In the genomic region with DNA sequence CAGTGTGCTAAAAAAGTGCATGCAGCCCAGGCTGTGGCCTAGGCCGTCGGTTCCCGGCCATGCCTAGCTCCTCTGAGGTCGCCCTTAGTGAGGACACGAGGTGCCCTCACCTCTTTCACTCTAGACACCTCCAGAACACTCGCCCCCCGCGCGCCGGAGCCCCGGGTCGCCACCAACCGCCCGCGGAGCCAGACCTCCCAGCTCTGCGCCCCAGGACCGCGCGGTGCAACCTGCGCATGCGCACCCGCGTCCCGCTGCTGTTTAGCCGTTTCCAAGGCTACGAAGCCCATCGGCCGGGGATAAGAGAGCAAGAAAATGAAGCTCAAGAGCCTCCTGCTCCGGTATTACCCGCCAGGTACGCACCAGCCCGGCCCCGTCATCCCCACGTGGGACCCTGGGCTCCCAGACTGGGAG, we compare ENCODE assay signal across 8 cellular contexts. TPM values are rescaled to one million over a fixed set of nuclear protein-coding genes. Genes with fewer than 3 reads are reported as not detected.
DNase-seq lines count a peak whose midpoint lies in the region; ATAC-seq, FAIRE-seq and TF ChIP-seq lines count a peak whose summit lies in the region.

A gene with protein sequence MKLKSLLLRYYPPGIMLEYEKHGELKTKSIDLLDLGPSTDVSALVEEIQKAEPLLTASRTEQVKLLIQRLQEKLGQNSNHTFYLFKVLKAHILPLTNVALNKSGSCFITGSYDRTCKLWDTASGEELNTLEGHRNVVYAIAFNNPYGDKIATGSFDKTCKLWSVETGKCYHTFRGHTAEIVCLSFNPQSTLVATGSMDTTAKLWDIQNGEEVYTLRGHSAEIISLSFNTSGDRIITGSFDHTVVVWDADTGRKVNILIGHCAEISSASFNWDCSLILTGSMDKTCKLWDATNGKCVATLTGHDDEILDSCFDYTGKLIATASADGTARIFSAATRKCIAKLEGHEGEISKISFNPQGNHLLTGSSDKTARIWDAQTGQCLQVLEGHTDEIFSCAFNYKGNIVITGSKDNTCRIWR (plus strand): TSS at position 257 of the 414 bp plus-strand sequence. CDS start 59 bp downstream, at position 316.

- H3K27ac ChIP-seq in endothelial cell of umbilical vein (ENCODE audit: insufficient read depth, low read depth, low read length) (peak within 1 kb of the TSS; percentile 99), smooth muscle cell (ENCODE audit: low read depth) (no peak within 1 kb of the TSS)

- WGBS in smooth muscle cell (ENCODE audit: low lambda C conversion rate), result 88% methylated on average over 24 of the region's 34 CpGs

- no peaks in the 10 kb centered on the region for H3K9me1 ChIP-seq in endothelial cell of umbilical vein (replicated peaks; ENCODE audit: control insufficient read depth, extremely low read depth, insufficient read depth, low read length)

- dilution Hi-C loops in endothelial cell of umbilical vein (cut with MboI; ENCODE audit: extremely low pct_ligation_motif_present, low sequenced_read_pairs), result no loop called here

- POLR2A ChIA-PET in GM10248 (lab: Yijun Ruan, JAX) (no interaction called here), endothelial cell of umbilical vein (lab: Charles Lee) (interaction anchor here (1.1 kb wide), 1 partner anchor 11 kb away, joined by 4 read pairs; no protein-coding TSS in a partner anchor)
- POLR2A ChIA-PET in activated CD4-positive, alpha-beta memory T cell treated with anti-CD3 and anti-CD28 coated beads, Interleukin-2, amount 10 ng/mL, durations not matched to agents 7 days and 5 days (lab: Charles Lee), result no interaction called here

- no peak for TF ChIP-seq POLR2A in endothelial cell of umbilical vein (IDR thresholded peaks at IDR 0.05; ENCODE audit: low read depth, low read length)

- H3K27me3 Mint-ChIP-seq in activated CD4-positive, alpha-beta memory T cell treated with anti-CD3 and anti-CD28 coated beads, Interleukin-2, amount 10 ng/mL, durations not matched to agents 7 days and 5 days, result peaks cover 19% of the 10 kb centered on the region
- H3K27me3 Mint-ChIP-seq in stimulated activated naive B cell treated with anti-CD40 and anti-IgM and Interleukin-4, amounts not matched to agents 10 μg/mL and 1 μg/mL and 100 μg/mL, for 72 hours, result peaks cover 37 to 45% of the 10 kb centered on the region in 2 donors

- CTCF ChIA-PET in GM10248 (lab: Yijun Ruan, JAX) (interaction anchor here (1.0 to 5.0 kb wide), 4 partner anchors 10 to 213 kb away, joined by 4 to 50 read pairs (median 6); no protein-coding TSS in a partner anchor), endothelial cell of umbilical vein (lab: Charles Lee) (interaction anchor here (1.2 to 5.2 kb wide), 5 partner anchors 9 to 213 kb away, joined by 4 to 67 read pairs (median 6); no protein-coding TSS in a partner anchor)
- CTCF ChIA-PET in activated CD4-positive, alpha-beta memory T cell treated with anti-CD3 and anti-CD28 coated beads, Interleukin-2, amount 10 ng/mL, durations not matched to agents 7 days and 5 days (lab: Charles Lee), result interaction anchor here (0.8 to 1.5 kb wide), 3 partner anchors 9 to 131 kb away, joined by 3 to 6 read pairs (median 5); no protein-coding TSS in a partner anchor

- H2AFZ ChIP-seq in endothelial cell of umbilical vein (ENCODE audit: low read depth, low read length) (peak within 1 kb of the TSS; percentile 98), smooth muscle cell (ENCODE audit: low read depth) (no peak within 1 kb of the TSS)

- peak within 1 kb of the TSS; percentile 87 for H3K9ac ChIP-seq in endothelial cell of umbilical vein (replicated peaks; ENCODE audit: extremely low read depth, insufficient read depth, low read length)
- H3K9ac ChIP-seq in smooth muscle cell (ENCODE audit: low read depth), result no peak within 1 kb of the TSS

- H3K36me3 ChIP-seq in endothelial cell of umbilical vein (ENCODE audit: control insufficient read depth in 2 of 2, extremely low read depth in 1 of 2, insufficient read depth in 2 of 2, low read length in 2 of 2) (no peaks in the 10 kb centered on the region), smooth muscle cell (ENCODE audit: low read depth) (no peaks in the 10 kb centered on the region)

- no TSS peak for BruUV-seq in endothelial cell of umbilical vein (replicated peaks; lab: Mats Ljungman, UMichigan)

- no peaks in the 10 kb centered on the region for H3F3A ChIP-seq in smooth muscle cell (ENCODE audit: low read depth)

- H3K4me1 Mint-ChIP-seq in activated CD4-positive, alpha-beta memory T cell treated with anti-CD3 and anti-CD28 coated beads, Interleukin-2, amount 10 ng/mL, durations not matched to agents 7 days and 5 days, result no peaks in the 10 kb centered on the region
- no peaks in the 10 kb centered on the region for H3K4me1 Mint-ChIP-seq in stimulated activated naive B cell treated with anti-CD40 and anti-IgM and Interleukin-4, amounts not matched to agents 10 μg/mL and 1 μg/mL and 100 μg/mL, for 72 hours

- no peak within 1 kb of the TSS for H3K4me3 Mint-ChIP-seq in activated CD4-positive, alpha-beta memory T cell treated with anti-CD3 and anti-CD28 coated beads, Interleukin-2, amount 10 ng/mL, durations not matched to agents 7 days and 5 days
- H3K4me3 Mint-ChIP-seq in stimulated activated naive B cell treated with anti-CD40 and anti-IgM and Interleukin-4, amounts not matched to agents 10 μg/mL and 1 μg/mL and 100 μg/mL, for 72 hours, result peak within 1 kb of the TSS; percentile 23 to 43

- peak within 1 kb of the TSS; percentile 47 to 54 (median 52) for H3K4me3 ChIP-seq in endothelial cell of umbilical vein (replicated peaks in 1 of 3; ENCODE audit: insufficient read depth in 1 of 3, low read depth in 1 of 3, low read length in 3 of 3)
- no peak within 1 kb of the TSS for H3K4me3 ChIP-seq in smooth muscle cell

- H3K27ac Mint-ChIP-seq in activated CD4-positive, alpha-beta memory T cell treated with anti-CD3 and anti-CD28 coated beads, Interleukin-2, amount 10 ng/mL, durations not matched to agents 7 days and 5 days, result no peak within 1 kb of the TSS
- no peak within 1 kb of the TSS for H3K27ac Mint-ChIP-seq in stimulated activated naive B cell treated with anti-CD40 and anti-IgM and Interleukin-4, amounts not matched to agents 10 μg/mL and 1 μg/mL and 100 μg/mL, for 72 hours

- H3K27me3 ChIP-seq in endothelial cell of umbilical vein (ENCODE audit: control insufficient read depth in 2 of 2, insufficient read depth in 2 of 2, low read length in 2 of 2) (no peaks in the 10 kb centered on the region), smooth muscle cell (ENCODE audit: low read depth) (no peaks in the 10 kb centered on the region)

- H4K20me1 ChIP-seq in endothelial cell of umbilical vein (replicated peaks; ENCODE audit: control insufficient read depth, extremely low read depth, insufficient read depth, low read length) (no peaks in the 10 kb centered on the region), smooth muscle cell (ENCODE audit: low read depth) (no peaks in the 10 kb centered on the region)

- intact Hi-C loops in endothelial cell of umbilical vein (cut with micrococcal nuclease), result no loop called here

- peak; percentile 74 for DNase-seq in GM10248 (ENCODE audit: extremely low spot score)
- peak; percentile 51 for DNase-seq in activated CD4-positive, alpha-beta memory T cell treated with anti-CD3 and anti-CD28 coated beads, Interleukin-2, amount 10 ng/mL, durations not matched to agents 7 days and 5 days
- peak; percentile 78 for DNase-seq in endothelial cell of umbilical vein (ENCODE audit: low read depth, low spot score)
- DNase-seq in mesenteric fat pad (ENCODE audit: low spot score), result peak; percentile 92
- DNase-seq in stimulated activated naive B cell treated with anti-CD40 and anti-IgM and Interleukin-4, amounts not matched to agents 10 μg/mL and 1 μg/mL and 100 μg/mL, for 72 hours, result peak; percentile 17
- DNase-seq in UCSD-AML1 (lab: John Stamatoyannopoulos, UW; ENCODE audit: unreplicated experiment), result no peak
- no peak for DNase-seq in smooth muscle cell (lab: John Stamatoyannopoulos, UW; ENCODE audit: unreplicated experiment)

- peak; percentile 69 for ATAC-seq in HG03442 (IDR thresholded peaks at IDR 0.05; ENCODE audit: unreplicated experiment)
- ATAC-seq in stimulated activated naive B cell treated with anti-CD40 and anti-IgM and Interleukin-4, amounts not matched to agents 10 μg/mL and 1 μg/mL and 100 μg/mL, for 72 hours (replicated peaks), result peak; percentile 68 to 88

- FAIRE-seq in endothelial cell of umbilical vein (lab: Jason Lieb, UNC), result peak; percentile 70

- TF ChIP-seq CTCF in GM10248 (IDR thresholded peaks at IDR 0.05; ENCODE audit: control extremely low read depth, extremely low read depth, low read depth, missing control alignments) (no peak), endothelial cell of umbilical vein (IDR thresholded peaks at IDR 0.05; ENCODE audit: extremely low read depth in 1 of 2, insufficient read depth in 1 of 2, low read depth in 1 of 2, low read length in 2 of 2) (no peak), smooth muscle cell (IDR thresholded peaks at IDR 0.05; ENCODE audit: borderline replicate concordance, insufficient read depth, poor library complexity, severe bottlenecking) (no peak)

- H3K9me3 ChIP-seq in endothelial cell of umbilical vein (replicated peaks; ENCODE audit: control insufficient read depth, insufficient read depth, low read length), result no peaks in the 10 kb centered on the region
- no peaks in the 10 kb centered on the region for H3K9me3 ChIP-seq in smooth muscle cell (replicated peaks; ENCODE audit: low read depth)

- H3K79me2 ChIP-seq in endothelial cell of umbilical vein (ENCODE audit: control insufficient read depth, insufficient read depth, low read length) (no peaks in the 10 kb centered on the region), smooth muscle cell (ENCODE audit: low read depth) (no peaks in the 10 kb centered on the region)

- no peaks in the 10 kb centered on the region for H3K9me3 Mint-ChIP-seq in activated CD4-positive, alpha-beta memory T cell treated with anti-CD3 and anti-CD28 coated beads, Interleukin-2, amount 10 ng/mL, durations not matched to agents 7 days and 5 days
- H3K9me3 Mint-ChIP-seq in stimulated activated naive B cell treated with anti-CD40 and anti-IgM and Interleukin-4, amounts not matched to agents 10 μg/mL and 1 μg/mL and 100 μg/mL, for 72 hours, result peaks cover 2 to 4% of the 10 kb centered on the region in 2 donors

- H3K4me1 ChIP-seq in endothelial cell of umbilical vein (ENCODE audit: control insufficient read depth, extremely low read depth, insufficient read depth, low read length) (peaks cover 33% of the 10 kb centered on the region), smooth muscle cell (ENCODE audit: low read depth) (no peaks in the 10 kb centered on the region)

- H3K4me2 ChIP-seq in endothelial cell of umbilical vein (ENCODE audit: insufficient read depth, low read length), result peak within 1 kb of the TSS; percentile 88
- H3K4me2 ChIP-seq in smooth muscle cell, result no peak within 1 kb of the TSS

- H3K36me3 Mint-ChIP-seq in activated CD4-positive, alpha-beta memory T cell treated with anti-CD3 and anti-CD28 coated beads, Interleukin-2, amount 10 ng/mL, durations not matched to agents 7 days and 5 days (ENCODE audit: low read depth), result no peaks in the 10 kb centered on the region
- H3K36me3 Mint-ChIP-seq in stimulated activated naive B cell treated with anti-CD40 and anti-IgM and Interleukin-4, amounts not matched to agents 10 μg/mL and 1 μg/mL and 100 μg/mL, for 72 hours, result no peaks in the 10 kb centered on the region

RNA-seq across cellular contexts. Expression of the gene that starts here (rescaled TPM):
- not detected for total RNA-seq in activated CD4-positive, alpha-beta memory T cell treated with anti-CD3 and anti-CD28 coated beads, Interleukin-2, amount 10 ng/mL, durations not matched to agents 7 days and 5 days
- total RNA-seq in endothelial cell of umbilical vein, result 2.0 and 3.2 TPM in 2 replicates
- 0.75 and 1.2 TPM in 2 replicates for polyA plus RNA-seq in endothelial cell of umbilical vein
- polyA plus RNA-seq in endothelial cell of umbilical vein (2011; cell fraction: cytosol; rRNA removed), result 2.2 and 3.3 TPM in 2 replicates
- polyA plus RNA-seq in endothelial cell of umbilical vein (2011; cell fraction: nucleus; rRNA removed), result 1.4 and 2.1 TPM in 2 replicates
- 6.8 and 12.0 TPM in 2 replicates for polyA plus RNA-seq in endothelial cell of umbilical vein (2012)
- 1.4 and 3.6 TPM in 2 replicates for polyA minus RNA-seq in endothelial cell of umbilical vein
- polyA minus RNA-seq in endothelial cell of umbilical vein (2011; cell fraction: cytosol; rRNA and poly(A)+ RNA removed), result not detected
- 1.1 and 1.4 TPM in 2 replicates for polyA minus RNA-seq in endothelial cell of umbilical vein (2011; cell fraction: nucleus; rRNA and poly(A)+ RNA removed)
- not detected for total RNA-seq in mesenteric fat pad
- not detected in 2 replicates for total RNA-seq in smooth muscle cell
- polyA plus RNA-seq in smooth muscle cell, result not detected in 2 replicates

Comparison
In these comparisons a context has a peak if more than half of its experiments do, and no peak if none do; other contexts are left out.
1. Peak in DNase-seq in activated CD4-positive, alpha-beta memory T cell treated with anti-CD3 and anti-CD28 coated beads, Interleukin-2, amount 10 ng/mL, durations not matched to agents 7 days and 5 days; RNA of the gene not detected or under 1 TPM.
2. Peak in DNase-seq in mesenteric fat pad; RNA of the gene not detected or under 1 TPM.
3. DNase-seq: peak in GM10248 (single experiment), endothelial cell of umbilical vein (single experiment) and stimulated activated naive B cell treated with anti-CD40 and anti-IgM and Interleukin-4, amounts not matched to agents 10 μg/mL and 1 μg/mL and 100 μg/mL, for 72 hours (single experiment); none in UCSD-AML1 (single experiment) and smooth muscle cell (single experiment).